ENCODE assay signal across 8 cellular contexts in the genomic region with DNA sequence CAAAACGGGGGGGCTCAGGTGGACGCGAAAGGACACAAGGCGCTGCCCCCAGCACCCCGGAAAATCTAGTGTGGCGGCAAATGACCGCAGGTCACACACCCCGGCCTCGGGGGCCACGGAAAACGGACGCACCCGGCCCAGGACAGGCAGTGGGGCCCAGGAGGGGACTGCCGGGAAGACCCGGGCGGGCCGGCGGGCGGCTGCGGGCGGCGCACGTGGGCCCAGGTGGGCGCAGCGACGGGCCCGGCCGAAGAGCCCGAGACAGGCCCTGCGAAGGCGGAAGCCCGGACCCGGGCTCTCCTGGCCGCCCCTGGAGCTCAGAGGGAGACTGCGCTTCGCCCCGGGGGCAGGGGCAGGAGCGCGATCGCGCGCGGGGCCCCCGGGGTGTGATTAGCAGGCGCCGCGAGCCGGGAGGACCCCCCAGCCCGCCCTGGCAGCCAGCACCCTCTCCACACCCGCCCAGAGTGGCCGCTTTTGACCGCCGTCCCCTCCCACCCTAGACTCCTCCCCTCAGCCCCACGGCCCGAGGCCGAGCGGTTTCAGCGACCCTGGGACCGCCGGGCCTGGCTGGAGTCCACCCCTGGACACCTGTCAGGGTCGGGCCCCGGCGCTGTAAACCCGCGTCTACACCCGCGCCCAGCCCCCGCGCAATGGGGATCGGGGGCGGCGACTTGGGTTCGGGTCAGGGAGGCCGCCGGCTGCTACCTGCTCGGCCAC. TPM values are rescaled to one million over a fixed set of nuclear protein-coding genes. Genes with fewer than 3 reads are reported as not detected.
DNase-seq lines count a peak whose midpoint lies in the region; ATAC-seq, FAIRE-seq and TF ChIP-seq lines count a peak whose summit lies in the region.

No MANE protein-coding gene starts in this region.

- peaks cover 42% of the 10 kb centered on the region for H3K36me3 Mint-ChIP-seq in activated CD8-positive, alpha-beta T cell treated with anti-CD3 and anti-CD28 coated beads, Interleukin-2, amount 10 ng/mL, durations not matched to agents 7 days and 5 days (ENCODE audit: low read depth)

- H3K9me2 ChIP-seq in Karpas-422 (replicated peaks; ENCODE audit: insufficient read depth, low read length): no peaks in the 10 kb centered on the region
- no peaks in the 10 kb centered on the region for H3K9me2 ChIP-seq in neural cell (ENCODE audit: insufficient read depth, low read length)

- H3K9me3 Mint-ChIP-seq in activated CD8-positive, alpha-beta T cell treated with anti-CD3 and anti-CD28 coated beads, Interleukin-2, amount 10 ng/mL, durations not matched to agents 7 days and 5 days (ENCODE audit: insufficient read depth): no peaks in the 10 kb centered on the region

- H3K9ac ChIP-seq in Karpas-422 (ENCODE audit: low read length) (peak overlapping the region; percentile 97), neural cell (ENCODE audit: low read length) (peak overlapping the region; percentile 53)

- peak; percentile 53 for DNase-seq in GM12891 (ENCODE audit: insufficient read length, low spot score)
- peak; percentile 79 for DNase-seq in Karpas-422
- peak; percentile 40 for DNase-seq in activated CD8-positive, alpha-beta T cell treated with anti-CD3 and anti-CD28 coated beads, Interleukin-2, amount 10 ng/mL, durations not matched to agents 7 days and 5 days
- DNase-seq in fibroblast of gingiva (ENCODE audit: low read depth): peak; percentile 34
- DNase-seq in DMS79 (lab: John Stamatoyannopoulos, UW): no peak
- DNase-seq in NCI-H2029 treated with DMSO at 0.1 percent for 48 hours (lab: John Stamatoyannopoulos, UW): no peak

- H3K36me3 ChIP-seq in Karpas-422 (ENCODE audit: insufficient read depth, low read length): no peaks in the 10 kb centered on the region
- no peaks in the 10 kb centered on the region for H3K36me3 ChIP-seq in neural cell (ENCODE audit: insufficient read depth, low read length)

- H3K79me2 ChIP-seq in Karpas-422 (ENCODE audit: low read length): peaks cover 50% of the 10 kb centered on the region
- H3K79me2 ChIP-seq in neural cell (replicated peaks; ENCODE audit: insufficient read depth, low read length): no peaks in the 10 kb centered on the region

- H3K27me3 ChIP-seq in Karpas-422 (ENCODE audit: low read length) (no peaks in the 10 kb centered on the region), neural cell (ENCODE audit: insufficient read depth, low read depth, low read length) (peaks cover 53% of the 10 kb centered on the region)

- H3K4me1 ChIP-seq in Karpas-422 (ENCODE audit: low read length): peaks cover 63% of the 10 kb centered on the region

- POLR2A ChIA-PET in activated CD8-positive, alpha-beta T cell treated with anti-CD3 and anti-CD28 coated beads, Interleukin-2, amount 10 ng/mL, durations not matched to agents 7 days and 5 days (lab: Charles Lee): interaction anchor here (0.6 to 5.2 kb wide), 17 partner anchors 9 to 127 kb away, joined by 3 to 101 read pairs (median 8); no protein-coding TSS in a partner anchor

- peak overlapping the region; percentile 96 for H3K4me2 ChIP-seq in Karpas-422 (ENCODE audit: low read depth, low read length, poor library complexity, severe bottlenecking)
- H3K4me2 ChIP-seq in neural cell (ENCODE audit: low read length): no peak overlapping the region

- CTCF ChIA-PET in activated CD8-positive, alpha-beta T cell treated with anti-CD3 and anti-CD28 coated beads, Interleukin-2, amount 10 ng/mL, durations not matched to agents 7 days and 5 days (lab: Charles Lee): interaction anchor here (1.2 to 5.5 kb wide), 8 partner anchors 24 to 132 kb away, joined by 3 to 26 read pairs (median 8); no protein-coding TSS in a partner anchor

- H4K20me1 ChIP-seq in Karpas-422 (ENCODE audit: insufficient read depth, low read depth, low read length): no peaks in the 10 kb centered on the region
- H4K20me1 ChIP-seq in neural cell (ENCODE audit: insufficient read depth): no peaks in the 10 kb centered on the region

- H3K4me1 Mint-ChIP-seq in activated CD8-positive, alpha-beta T cell treated with anti-CD3 and anti-CD28 coated beads, Interleukin-2, amount 10 ng/mL, durations not matched to agents 7 days and 5 days (ENCODE audit: low read depth): peaks cover 67% of the 10 kb centered on the region

- H3K4me3 ChIP-seq in Karpas-422 (ENCODE audit: low read length): peak overlapping the region; percentile 92
- H3K4me3 ChIP-seq in neural cell (ENCODE audit: low read length): peak overlapping the region; percentile 71

- ATAC-seq in GM21825 (IDR thresholded peaks at IDR 0.05; ENCODE audit: unreplicated experiment): peak; percentile 42
- peak; percentile 48 for ATAC-seq in activated CD8-positive, alpha-beta T cell treated with anti-CD3 and anti-CD28 coated beads, Interleukin-2, amount 10 ng/mL, durations not matched to agents 7 days and 5 days

- no peak for TF ChIP-seq CTCF in neural cell (IDR thresholded peaks at IDR 0.05; ENCODE audit: poor library complexity, severe bottlenecking)

- TF ChIP-seq EP300 in neural cell (conservative IDR thresholded peaks at IDR 0.05; ENCODE audit: poor library complexity, severe bottlenecking): no peak

- H3K9me3 ChIP-seq in Karpas-422 (ENCODE audit: low read length) (no peaks in the 10 kb centered on the region), neural cell (ENCODE audit: low read length) (no peaks in the 10 kb centered on the region)

- H3K27ac ChIP-seq in Karpas-422 (ENCODE audit: low read length) (peak overlapping the region; percentile 91), neural cell (ENCODE audit: low read length) (no peak overlapping the region)

- no peaks in the 10 kb centered on the region for H3K27me3 Mint-ChIP-seq in activated CD8-positive, alpha-beta T cell treated with anti-CD3 and anti-CD28 coated beads, Interleukin-2, amount 10 ng/mL, durations not matched to agents 7 days and 5 days (ENCODE audit: low read depth)

- TF ChIP-seq RAD21 in neural cell (conservative IDR thresholded peaks at IDR 0.05): no peak

- H3F3A ChIP-seq in neural cell (ENCODE audit: insufficient read depth, low read length, poor library complexity, severe bottlenecking): no peaks in the 10 kb centered on the region

- TF ChIP-seq POLR2A in GM12891 (IDR thresholded peaks at IDR 0.05; ENCODE audit: low read depth, low read length): peak; percentile 52; the same call in 1 of the 2 replicates

- peak overlapping the region; percentile 97 for H3K4me3 Mint-ChIP-seq in activated CD8-positive, alpha-beta T cell treated with anti-CD3 and anti-CD28 coated beads, Interleukin-2, amount 10 ng/mL, durations not matched to agents 7 days and 5 days

- H3K27ac Mint-ChIP-seq in activated CD8-positive, alpha-beta T cell treated with anti-CD3 and anti-CD28 coated beads, Interleukin-2, amount 10 ng/mL, durations not matched to agents 7 days and 5 days: peak overlapping the region; percentile 94

- H2AFZ ChIP-seq in Karpas-422 (ENCODE audit: low read length): peak overlapping the region; percentile 67; the same call in 1 of the 2 replicates
- peak overlapping the region; percentile 27 for H2AFZ ChIP-seq in neural cell (ENCODE audit: low read depth, low read length)

- FAIRE-seq in GM12891 (lab: Jason Lieb, UNC): peak; percentile 62

TF ChIP-seq in GM12891, 5 proteins besides CTCF, POLR2A, EP300 and RAD21:
- peak; percentile 41; the same call in 1 of the 2 replicates for TF ChIP-seq POLR2AphosphoS5 (IDR thresholded peaks at IDR 0.05; ENCODE audit: low read depth, low read length)
- TF ChIP-seq POU2F2 (IDR thresholded peaks at IDR 0.05; ENCODE audit: low read depth, low read length): no peak

TF ChIP-seq in neural cell, 6 proteins besides CTCF, POLR2A, EP300 and RAD21:
- TF ChIP-seq MXI1 (conservative IDR thresholded peaks at IDR 0.05; ENCODE audit: poor library complexity, severe bottlenecking) (no peak), TAF1 (IDR thresholded peaks at IDR 0.05; ENCODE audit: low read depth) (no peak), EZH2 (IDR thresholded peaks at IDR 0.05; ENCODE audit: borderline replicate concordance, insufficient read depth, low read length, poor library complexity, severe bottlenecking) (no peak), SMC3 (conservative IDR thresholded peaks at IDR 0.05; ENCODE audit: poor library complexity) (no peak), POLR2AphosphoS5 (IDR thresholded peaks at IDR 0.05) (no peak), REST (IDR thresholded peaks at IDR 0.05; ENCODE audit: borderline replicate concordance) (no peak)

RNA-seq across cellular contexts. Expression of gene MBP, which starts 0.8 kb away (rescaled TPM):
- 16.8 TPM for polyA plus RNA-seq in GM12891 (2012; ENCODE audit: low read depth, missing spikeins)
- total RNA-seq in Karpas-422 (2014; rRNA removed; shearing (Covaris generic); ENCODE audit: low replicate concordance): 58.3 and 67.8 TPM in 2 replicates
- 10 to 100 TPM; 86.5 to 87.0 TPM for total RNA-seq in activated CD8-positive, alpha-beta T cell treated with anti-CD3 and anti-CD28 coated beads, Interleukin-2, amount 10 ng/mL, durations not matched to agents 7 days and 5 days
- 1.6 and 3.3 TPM in 2 replicates for polyA plus RNA-seq in neural cell
- 4.6 and 6.8 TPM in 2 replicates for polyA minus RNA-seq in neural cell

Comparison
In these comparisons a context has a peak if more than half of its experiments do, and no peak if none do; other contexts are left out.
1. DNase-seq: peak in GM12891 (single experiment), Karpas-422 (single experiment), activated CD8-positive, alpha-beta T cell treated with anti-CD3 and anti-CD28 coated beads, Interleukin-2, amount 10 ng/mL, durations not matched to agents 7 days and 5 days (single experiment) and fibroblast of gingiva (single experiment); none in DMS79 (single experiment) and NCI-H2029 treated with DMSO at 0.1 percent for 48 hours (single experiment).